ENCODE assay signal across 1 cellular context in genomic region chr12:56243731-56244181, GRCh38.
TF ChIP-seq lines count a peak whose summit lies in the region.

No MANE protein-coding gene starts in this region.

TF ChIP-seq in IMR-90, 13 proteins besides CTCF, POLR2A, EP300 and RAD21 (continued from another document):
- no peak for TF ChIP-seq MAFK (IDR thresholded peaks at IDR 0.05; ENCODE audit: low read depth, low read length)
- no peak for TF ChIP-seq USF2 (IDR thresholded peaks at IDR 0.05; ENCODE audit: low read depth, low read length)
